In genomic region chr5:65874241-65874640, GRCh38 we compare ENCODE assay signal across 24 cellular contexts. TPM values are rescaled to one million over a fixed set of nuclear protein-coding genes. Genes with fewer than 3 reads are reported as not detected.
DNase-seq lines count a peak whose midpoint lies in the region; FAIRE-seq and TF ChIP-seq lines count a peak whose summit lies in the region.
"Had no signal": no experiment of that assay in that cellular context is flagged by ENCODE, and none has a peak within 500 bp of the region (broad histone marks: within the 10 kb centered on the region; RNA-seq: fewer than 3 reads in every experiment).

No MANE protein-coding gene starts in this region.

- CTCF ChIA-PET in RWPE1 (lab: Yijun Ruan, JAX): interaction anchor here (0.6 kb wide), 1 partner anchor 253 kb away, joined by 6 read pairs; no protein-coding TSS in a partner anchor

- peaks cover 4% of the 10 kb centered on the region for H3K36me3 Mint-ChIP-seq in mesothelial cell of epicardium
- H3K36me3 Mint-ChIP-seq: IgD-negative memory B cell had no signal

- peak; percentile 61 for FAIRE-seq in H54 (lab: Jason Lieb, UNC)
- FAIRE-seq: colon had no signal

- DNase-seq in H54 (ENCODE audit: insufficient read length, low spot score) (no peak), RWPE1 (ENCODE audit: low spot score) (peak; percentile 76), fibroblast of gingiva (ENCODE audit: low read depth) (peak; percentile 57), renal cortical epithelial cell (ENCODE audit: low read depth) (peak; percentile 79), mesothelial cell of epicardium (ENCODE audit: low spot score in 2 of 2, unreplicated experiment in 2 of 2) (no peak), NCI-H2029 treated with DMSO at 0.1 percent for 48 hours (lab: John Stamatoyannopoulos, UW) (no peak), NCI-H146 (lab: John Stamatoyannopoulos, UW) (no peak), dedifferentiated amniotic fluid mesenchymal stem cell (ENCODE audit: extremely low spot score) (no peak)
- DNase-seq: activated CD4-positive, alpha-beta T cell treated with anti-CD3 and anti-CD28 coated beads, Interleukin-2, amount 50 U/mL, for 48 hours; activated naive CD4-positive, alpha-beta T cell treated with anti-CD3 and anti-CD28 coated beads for 36 hours; activated T-cell treated with anti-CD3 and anti-CD28 coated beads for 4 hours; AML-193; aorta; NCI-H1048; NCI-H2081 treated with DMSO at 0.1 percent for 48 hours; NCI-H524; right cardiac atrium; SHP77 treated with DMSO at 0.1 percent for 48 hours; upper lobe of left lung had no signal

- no peaks in the 10 kb centered on the region for H3K4me1 Mint-ChIP-seq in mesothelial cell of epicardium

- POLR2A ChIA-PET in RWPE1 (lab: Yijun Ruan, JAX; ENCODE audit: low non-redundant PET): no interaction called here

- H3K27ac Mint-ChIP-seq in mesothelial cell of epicardium: no peak overlapping the region
- H3K27ac Mint-ChIP-seq: activated naive CD4-positive, alpha-beta T cell treated with anti-CD3 and anti-CD28 coated beads for 36 hours; IgD-negative memory B cell; stimulated activated naive CD8-positive, alpha-beta T cell treated with anti-CD3 and anti-CD28 coated beads, Interleukin-15, Interleukin-2, amounts not matched to agents 100 ng/mL and 50 ng/mL, for 24 hours had no signal

- no peak overlapping the region for H3K27ac ChIP-seq in RWPE1
- H3K27ac ChIP-seq: neutrophil, upper lobe of left lung, VCaP had no signal

- H3K4me3 Mint-ChIP-seq in mesothelial cell of epicardium: no peak overlapping the region
- H3K4me3 Mint-ChIP-seq: activated naive CD4-positive, alpha-beta T cell treated with anti-CD3 and anti-CD28 coated beads for 36 hours; IgD-negative memory B cell; stimulated activated naive CD8-positive, alpha-beta T cell treated with anti-CD3 and anti-CD28 coated beads, Interleukin-15, Interleukin-2, amounts not matched to agents 100 ng/mL and 50 ng/mL, for 24 hours had no signal

- peaks cover 16% of the 10 kb centered on the region for H3K27me3 Mint-ChIP-seq in mesothelial cell of epicardium (ENCODE audit: low read depth)
- H3K27me3 Mint-ChIP-seq: IgD-negative memory B cell; stimulated activated naive CD8-positive, alpha-beta T cell treated with anti-CD3 and anti-CD28 coated beads, Interleukin-15, Interleukin-2, amounts not matched to agents 100 ng/mL and 50 ng/mL, for 24 hours had no signal

- TF ChIP-seq POLR2A in H54 (IDR thresholded peaks at IDR 0.05; ENCODE audit: low read depth, low read length): no peak

- H3K9me3 Mint-ChIP-seq in mesothelial cell of epicardium: peaks cover 15% of the 10 kb centered on the region

- TF ChIP-seq CTCF in RWPE1 (conservative IDR thresholded peaks at IDR 0.05; ENCODE audit: low read depth) (no peak), mesothelial cell of epicardium (IDR thresholded peaks at IDR 0.05; ENCODE audit: unreplicated experiment) (no peak)

RNA-seq across cellular contexts. Expression of gene ERBIN, which starts 52.1 kb away (rescaled TPM):
- total RNA-seq in renal cortical epithelial cell: 104 and 108 TPM in 2 replicates
- 75.7 to 83.3 TPM (median 81.8 TPM) in 3 replicates for total RNA-seq in mesothelial cell of epicardium

Comparison
In these comparisons a context has a peak if more than half of its experiments do, and no peak if none do; other contexts are left out.
1. DNase-seq: peak in RWPE1 (single experiment), fibroblast of gingiva (single experiment) and renal cortical epithelial cell (single experiment); none in H54 (single experiment), mesothelial cell of epicardium (0 of 2), NCI-H2029 treated with DMSO at 0.1 percent for 48 hours (single experiment), NCI-H146 (single experiment) and dedifferentiated amniotic fluid mesenchymal stem cell (single experiment).